8 cellular contexts compared by ENCODE assay signal in the genomic region with DNA sequence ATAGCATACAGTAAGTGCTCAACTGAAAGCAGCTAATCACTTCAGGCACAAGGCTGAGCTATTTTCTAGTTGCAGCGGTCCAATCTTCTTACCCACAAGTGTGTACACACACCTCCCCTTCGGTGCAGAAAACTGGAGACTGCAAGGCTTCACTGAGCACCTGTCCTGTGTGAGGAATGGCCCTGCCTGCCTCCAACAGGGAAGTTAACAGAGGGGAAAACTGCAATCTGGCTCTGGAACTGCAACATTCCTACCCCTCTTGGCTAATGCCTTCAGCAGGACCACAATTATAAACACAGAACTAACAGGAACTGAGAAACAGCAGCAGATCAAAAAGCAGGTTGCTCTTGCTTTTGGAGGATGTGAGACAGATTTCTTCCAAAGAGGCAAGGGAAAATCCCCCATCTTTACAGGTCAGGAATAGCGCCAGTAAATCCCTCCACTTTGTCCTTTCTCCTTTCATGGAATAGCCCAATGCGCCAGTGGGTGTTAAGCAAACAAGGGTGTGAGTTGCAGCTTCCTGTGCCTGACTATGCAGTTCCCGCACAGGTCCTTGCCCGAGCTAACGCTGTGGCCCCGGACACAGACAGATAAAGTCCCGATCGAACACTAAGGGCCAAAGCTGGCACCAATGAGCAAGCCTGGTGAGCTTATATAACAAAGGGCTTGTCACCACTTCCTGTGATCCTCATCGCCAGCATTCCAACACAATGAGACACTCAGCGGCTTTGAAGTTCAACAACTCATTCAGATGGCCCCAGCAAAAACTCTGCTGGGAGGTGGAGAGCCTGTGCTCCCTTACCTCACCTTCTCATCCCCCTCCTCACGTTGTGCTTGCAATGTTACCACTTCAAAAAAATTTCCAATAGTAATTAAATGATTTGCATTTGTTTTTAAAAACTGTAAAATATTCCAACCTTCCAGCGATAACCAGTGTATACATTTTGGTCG. TPM values are rescaled to one million over a fixed set of nuclear protein-coding genes. Genes with fewer than 3 reads are reported as not detected.
DNase-seq lines count a peak whose midpoint lies in the region; ATAC-seq and TF ChIP-seq lines count a peak whose summit lies in the region.

No MANE protein-coding gene starts in this region.

- H2AFZ ChIP-seq in mammary epithelial cell (ENCODE audit: low read depth, low read length), result no peak overlapping the region

- 20% methylated on average over 15 of the region's 15 CpGs for WGBS in mammary epithelial cell (ENCODE audit: low coverage, missing lambda C conversion rate)

- peak overlapping the region; percentile 19 for H3K9ac ChIP-seq in mammary epithelial cell (ENCODE audit: insufficient read depth, low read length)
- peak overlapping the region; percentile 15 to 63 (median 61) for H3K9ac ChIP-seq in skeletal muscle tissue (ENCODE audit: low read depth in 1 of 3, low read length in 3 of 3)

- no peak for TF ChIP-seq CTCF in mammary epithelial cell (conservative IDR thresholded peaks at IDR 0.05 in 1 of 2, IDR thresholded peaks at IDR 0.05 in 1 of 2; ENCODE audit: extremely low read depth in 1 of 2, insufficient read depth in 1 of 2, low read depth in 1 of 2, low read length in 2 of 2)

- CTCF ChIA-PET in mammary epithelial cell (lab: Charles Lee; ENCODE audit: low non-redundant PET), result interaction anchor here (0.6 kb wide), 1 partner anchor 80 kb away, joined by 3 read pairs; no protein-coding TSS in a partner anchor

- H3K27me3 ChIP-seq in mammary epithelial cell (ENCODE audit: insufficient read depth, low read length) (no peaks in the 10 kb centered on the region), skeletal muscle tissue (ENCODE audit: control insufficient read depth in 3 of 3, insufficient read depth in 3 of 3, low read length in 3 of 3) (no peaks in the 10 kb centered on the region)

- H3K36me3 ChIP-seq in mammary epithelial cell (ENCODE audit: insufficient read depth, low read length), result peaks cover 5% of the 10 kb centered on the region
- H3K36me3 ChIP-seq in skeletal muscle tissue (ENCODE audit: control insufficient read depth in 3 of 3, insufficient read depth in 3 of 3, low read length in 3 of 3), result no peaks in the 10 kb centered on the region

- peak overlapping the region; percentile 74 for H3K4me2 ChIP-seq in mammary epithelial cell (ENCODE audit: insufficient read depth, low read depth, low read length)

- no peaks in the 10 kb centered on the region for H3K9me3 ChIP-seq in mammary epithelial cell (replicated peaks; ENCODE audit: insufficient read depth, low read length)
- no peaks in the 10 kb centered on the region for H3K9me3 ChIP-seq in skeletal muscle tissue (ENCODE audit: control insufficient read depth in 3 of 3, low read length in 3 of 3)

- dilution Hi-C loops in mammary epithelial cell (cut with HindIII; ENCODE audit: low sequenced_read_pairs), result loop anchor here (5.0 kb wide), 1 partner anchor 100 kb away; no protein-coding TSS in a partner anchor

- no peaks in the 10 kb centered on the region for H4K20me1 ChIP-seq in mammary epithelial cell (ENCODE audit: insufficient read depth, low read length)

- peak overlapping the region; percentile 76 for H3K27ac ChIP-seq in mammary epithelial cell (ENCODE audit: insufficient read depth, low read depth, low read length)
- H3K27ac ChIP-seq in skeletal muscle tissue (ENCODE audit: low read depth, low read length), result peak overlapping the region; percentile 56

- DNase-seq in ELF-1 (ENCODE audit: low read depth, low spot score) (peak; percentile 91), NCI-H146 (lab: John Stamatoyannopoulos, UW) (peak; percentile 77), mammary epithelial cell (peak; percentile 81), iPS-NIHi7 (ENCODE audit: extremely low spot score) (peak; percentile 77), germinal center (ENCODE audit: low spot score) (no peak)
- no peak for DNase-seq in central memory CD4-positive, alpha-beta T cell

- intact Hi-C loops in mammary epithelial cell (cut with micrococcal nuclease), result loop anchor here (1.0 to 5.0 kb wide), 3 partner anchors 21 to 95 kb away; no protein-coding TSS in a partner anchor

- H3K79me2 ChIP-seq in mammary epithelial cell (ENCODE audit: insufficient read depth, low read length), result peaks cover 82% of the 10 kb centered on the region

- in situ Hi-C loops in mammary epithelial cell (cut with MboI; ENCODE audit: low sequenced_read_pairs in 2 of 2), result no loop called here

- H3K4me3 ChIP-seq in mammary epithelial cell (replicated peaks in 1 of 3; ENCODE audit: insufficient read depth in 1 of 3, low read depth in 2 of 3, low read length in 3 of 3) (peak overlapping the region in 1 of 3 experiments; percentile 12), skeletal muscle tissue (ENCODE audit: low read length in 3 of 3) (peak overlapping the region; percentile 4 to 54 (median 24))

- H3K4me1 ChIP-seq in mammary epithelial cell (ENCODE audit: insufficient read depth, low read length) (peaks cover 51% of the 10 kb centered on the region), skeletal muscle tissue (ENCODE audit: control insufficient read depth in 3 of 3, insufficient read depth in 3 of 3, low read length in 3 of 3) (peaks cover 32 to 44% (median 37%) of the 10 kb centered on the region in 3 donors)

- ATAC-seq in GM18519 (IDR thresholded peaks at IDR 0.05; ENCODE audit: low FRiP score, unreplicated experiment), result no peak

- TSS peak; percentile 74 for BruUV-seq in mammary epithelial cell (replicated peaks; lab: Mats Ljungman, UMichigan)

RNA-seq across cellular contexts. Expression of gene SHB, which starts 21.5 kb away (rescaled TPM):
- 10 to 100 TPM; 30.5 to 31.5 TPM for total RNA-seq in mammary epithelial cell
- polyA plus RNA-seq in mammary epithelial cell, result 14.9 TPM
- polyA minus RNA-seq in mammary epithelial cell, result 16.7 TPM
- 3.1 TPM for total RNA-seq in skeletal muscle tissue

Comparison
In these comparisons a context has a peak if more than half of its experiments do, and no peak if none do; other contexts are left out.
1. DNase-seq: peak in ELF-1 (single experiment), NCI-H146 (single experiment), mammary epithelial cell (single experiment) and iPS-NIHi7 (single experiment); none in central memory CD4-positive, alpha-beta T cell (single experiment) and germinal center (single experiment).